In the genomic region with DNA sequence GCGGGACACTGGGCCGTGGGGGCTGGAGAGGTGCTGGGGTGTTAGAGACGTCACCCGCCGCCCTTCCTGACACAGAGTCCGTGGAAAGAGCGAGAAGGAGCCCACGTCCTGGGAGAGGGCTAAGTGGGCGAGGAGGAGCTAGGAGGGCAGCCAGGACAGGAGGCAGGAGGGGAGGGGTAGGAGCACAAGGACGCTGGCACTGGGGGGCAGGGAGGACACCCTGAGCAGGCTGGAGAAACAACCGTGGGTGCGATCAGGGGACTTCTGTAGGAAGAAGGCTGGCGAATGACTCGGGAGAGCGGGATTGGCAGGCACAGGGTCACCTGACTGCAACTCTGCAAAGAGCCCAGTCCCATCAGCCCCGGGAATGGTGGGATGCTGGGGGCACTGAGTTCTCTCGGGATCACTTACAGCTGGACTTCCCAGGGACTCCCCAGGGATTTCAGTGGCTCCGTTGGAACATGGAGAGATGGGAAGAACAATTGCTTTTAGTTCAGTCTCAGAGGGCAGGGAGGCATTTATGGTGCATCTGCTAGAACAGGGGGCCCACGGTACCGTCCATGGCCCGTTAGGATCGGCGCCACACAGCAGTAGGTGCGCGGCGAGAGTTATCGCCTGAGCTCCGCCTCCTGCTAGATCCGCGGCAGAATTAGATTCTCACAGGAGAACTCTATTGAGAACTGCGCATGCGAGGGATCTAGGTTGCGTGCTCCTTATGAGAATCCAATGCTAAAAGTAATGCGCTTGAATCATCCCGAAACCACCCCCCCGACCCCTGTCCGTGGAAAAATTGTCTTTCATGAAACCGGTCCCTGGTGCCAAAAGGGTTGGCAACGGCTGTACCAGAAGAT, we compare ENCODE assay signal across 8 cellular contexts. TPM values are rescaled to one million over a fixed set of nuclear protein-coding genes. Genes with fewer than 3 reads are reported as not detected.
A peak's percentile ranks its signal among the peaks of the same experiment; 100 is the strongest.
DNase-seq lines count a peak whose midpoint lies in the region; ATAC-seq lines count a peak whose summit lies in the region.

No MANE protein-coding gene starts in this region.

- H2AFZ ChIP-seq in neuronal stem cell (ENCODE audit: low read length), result peak overlapping the region; percentile 29

- WGBS in neuronal stem cell (ENCODE audit: extremely low coverage in 2 of 2, insufficient read length in 2 of 2, insufficient replicate concordance in 1 of 2), 2 donors, result no CpG with 5 or more reads among the region's 39 CpGs

- peak overlapping the region; percentile 39 for H3K18ac ChIP-seq in neuronal stem cell (ENCODE audit: low read length)

- H4K91ac ChIP-seq in neuronal stem cell (ENCODE audit: low read depth, low read length, poor library complexity), result no peak overlapping the region

- ATAC-seq in effector memory CD8-positive, alpha-beta T cell (replicated peaks), result no peak
- no peak for ATAC-seq in GM18873 (IDR thresholded peaks at IDR 0.05; ENCODE audit: low FRiP score, unreplicated experiment)
- no peak for ATAC-seq in HG03139 (IDR thresholded peaks at IDR 0.05; ENCODE audit: unreplicated experiment)
- no peak for ATAC-seq in HG02884 (IDR thresholded peaks at IDR 0.05; ENCODE audit: unreplicated experiment)

- DNase-seq in G401 (ENCODE audit: low spot score) (peak; percentile 46), NCI-H526 treated with DMSO at 0.1 percent for 48 hours (lab: John Stamatoyannopoulos, UW) (peak; percentile 35), neuronal stem cell (ENCODE audit: low spot score) (no peak)
- DNase-seq in effector memory CD8-positive, alpha-beta T cell, result no peak
- no peak for DNase-seq in effector CD4-positive, alpha-beta T cell

- no peak overlapping the region for H2BK120ac ChIP-seq in neuronal stem cell (ENCODE audit: low read depth, low read length)

- peaks cover 10 to 25% of the 10 kb centered on the region in 2 donors for H3K36me3 ChIP-seq in neuronal stem cell (replicated peaks in 1 of 2; ENCODE audit: control insufficient read depth in 2 of 2, insufficient read depth in 2 of 2, low read length in 2 of 2)

- H2BK12ac ChIP-seq in neuronal stem cell (ENCODE audit: low read length), result no peak overlapping the region

- H3K4me3 Mint-ChIP-seq in effector memory CD8-positive, alpha-beta T cell, result peak overlapping the region; percentile 58 to 73

- no peak overlapping the region for H3K14ac ChIP-seq in neuronal stem cell (ENCODE audit: low read length)

- no peak overlapping the region for H3K4ac ChIP-seq in neuronal stem cell (ENCODE audit: low read length)

- H2BK15ac ChIP-seq in neuronal stem cell (ENCODE audit: low read length), result no peak overlapping the region

- H3K9me3 Mint-ChIP-seq in effector memory CD8-positive, alpha-beta T cell, result no peaks in the 10 kb centered on the region

- H3K27ac Mint-ChIP-seq in effector memory CD8-positive, alpha-beta T cell, result no peak overlapping the region

- peaks cover 31% of the 10 kb centered on the region for H3K36me3 Mint-ChIP-seq in effector memory CD8-positive, alpha-beta T cell (ENCODE audit: insufficient read depth)

- peaks cover 8 to 14% of the 10 kb centered on the region in 2 donors for H3K27me3 Mint-ChIP-seq in effector memory CD8-positive, alpha-beta T cell

- no peaks in the 10 kb centered on the region for H3K27me3 ChIP-seq in neuronal stem cell (ENCODE audit: control insufficient read depth in 3 of 3, insufficient read depth in 3 of 3, low read depth in 1 of 3, low read length in 3 of 3)

- peaks cover 0 to 5% of the 10 kb centered on the region in 2 donors for H3K9me3 ChIP-seq in neuronal stem cell (replicated peaks in 1 of 2; ENCODE audit: control insufficient read depth in 2 of 2, insufficient read depth in 1 of 2, low read depth in 1 of 2, low read length in 2 of 2)

- no peaks in the 10 kb centered on the region for H3K79me1 ChIP-seq in neuronal stem cell (ENCODE audit: low read depth, low read length)

- H3K27ac ChIP-seq in neuronal stem cell (replicated peaks; ENCODE audit: low read length), result no peak overlapping the region

- H3K4me1 Mint-ChIP-seq in effector memory CD8-positive, alpha-beta T cell (ENCODE audit: low read depth in 2 of 2), result peaks cover 7 to 17% of the 10 kb centered on the region in 2 donors

- H4K8ac ChIP-seq in neuronal stem cell (ENCODE audit: low read depth, low read length), result no peak overlapping the region

- H2AK5ac ChIP-seq in neuronal stem cell (ENCODE audit: low read depth, low read length), result peak overlapping the region; percentile 23

- peaks cover 0 to 2% of the 10 kb centered on the region in 2 donors for H3K4me1 ChIP-seq in neuronal stem cell (ENCODE audit: control insufficient read depth in 2 of 2, insufficient read depth in 1 of 2, low read depth in 1 of 2, low read length in 2 of 2)

- in situ Hi-C loops in G401 (cut with HindIII; ENCODE audit: low sequenced_read_pairs), result no loop called here

- no peak overlapping the region for H3K4me2 ChIP-seq in neuronal stem cell (ENCODE audit: insufficient read depth, low read length, poor library complexity, severe bottlenecking)

- no peak overlapping the region for H3K9ac ChIP-seq in neuronal stem cell (ENCODE audit: low read depth, low read length, poor library complexity)

- peak overlapping the region; percentile 13 for H3K23ac ChIP-seq in neuronal stem cell (ENCODE audit: low read depth, low read length, poor library complexity)

- no peak overlapping the region for H3K4me3 ChIP-seq in neuronal stem cell (ENCODE audit: low read length in 2 of 2)

- no peak overlapping the region for H2BK5ac ChIP-seq in neuronal stem cell (ENCODE audit: low read length)

RNA-seq across cellular contexts. Expression of a gene that starts 24.3 kb away (rescaled TPM):
- total RNA-seq in G401 (2014; rRNA removed; shearing (Covaris generic)), result 31.4 and 35.6 TPM in 2 replicates
- polyA plus RNA-seq in neuronal stem cell (2013, experiment 1 of 2), result 22.6 TPM
- polyA plus RNA-seq in neuronal stem cell (2013, experiment 2 of 2), result 22.2 TPM

RNA-seq across cellular contexts. Expression of a gene that starts 24.5 kb away (rescaled TPM):
- total RNA-seq in G401 (2014; rRNA removed; shearing (Covaris generic)), result 42.8 and 48.8 TPM in 2 replicates
- 10.9 TPM for polyA plus RNA-seq in neuronal stem cell (2013, experiment 1 of 2)
- 10.5 TPM for polyA plus RNA-seq in neuronal stem cell (2013, experiment 2 of 2)

RNA-seq across cellular contexts. Expression of a gene that starts 46.2 kb away (rescaled TPM):
- 18.1 and 25.6 TPM in 2 replicates for total RNA-seq in G401 (2014; rRNA removed; shearing (Covaris generic))
- 34.4 TPM for polyA plus RNA-seq in neuronal stem cell (2013, experiment 1 of 2)
- 34.8 TPM for polyA plus RNA-seq in neuronal stem cell (2013, experiment 2 of 2)

RNA-seq across cellular contexts. Expression of a gene that starts 46.7 kb away (rescaled TPM):
- 38.7 and 47.2 TPM in 2 replicates for total RNA-seq in G401 (2014; rRNA removed; shearing (Covaris generic))
- polyA plus RNA-seq in neuronal stem cell (2013, experiment 1 of 2), result 18.5 TPM
- polyA plus RNA-seq in neuronal stem cell (2013, experiment 2 of 2), result 17.9 TPM

Comparison
In these comparisons a context has a peak if more than half of its experiments do, and no peak if none do; other contexts are left out.
1. DNase-seq: peak in G401 (single experiment) and NCI-H526 treated with DMSO at 0.1 percent for 48 hours (single experiment); none in effector memory CD8-positive, alpha-beta T cell (0 of 3), neuronal stem cell (single experiment) and effector CD4-positive, alpha-beta T cell (single experiment).